In genomic region chr15:89406218-89406716, GRCh38 we compare ENCODE assay signal across 14 cellular contexts.
DNase-seq lines count a peak whose midpoint lies in the region; ATAC-seq and TF ChIP-seq lines count a peak whose summit lies in the region.
"Had no signal": no experiment of that assay in that cellular context is flagged by ENCODE, and none has a peak within 500 bp of the region (broad histone marks: within the 10 kb centered on the region; RNA-seq: fewer than 3 reads in every experiment).

No MANE protein-coding gene starts in this region.

- TF ChIP-seq POLR2A in body of pancreas (IDR thresholded peaks at IDR 0.05) = no peak

- intact Hi-C loops in activated CD8-positive, alpha-beta T cell treated with anti-CD3 and anti-CD28 coated beads for 36 hours (cut with micrococcal nuclease) = no loop called here
- intact Hi-C loops in activated T-helper 1 cell treated with anti-CD3 and anti-CD28 coated beads, Interleukin-12 subunit alpha, Interleukin-12 subunit beta, Interleukin-2, Interleukin-4 antibody, amounts not matched to agents 30 ng/mL and 10 ng/mL and 1 ng/mL, durations not matched to agents 14 hours and 24 hours and 36 hours (cut with micrococcal nuclease) = loop anchor here (10.0 kb wide), 1 partner anchor 801 kb away; no protein-coding TSS in a partner anchor
- intact Hi-C loops in body of pancreas (cut with DNase I) = no loop called here

- H3K4me1 Mint-ChIP-seq in activated CD8-positive, alpha-beta T cell treated with anti-CD3 and anti-CD28 coated beads, Interleukin-2, amount 10 ng/mL, durations not matched to agents 7 days and 5 days (ENCODE audit: low read depth) = peaks cover 52% of the 10 kb centered on the region
- H3K4me1 Mint-ChIP-seq in activated CD8-positive, alpha-beta T cell treated with anti-CD3 and anti-CD28 coated beads for 36 hours (ENCODE audit: low read depth) = peaks cover 36% of the 10 kb centered on the region
- H3K4me1 Mint-ChIP-seq in activated T-helper 1 cell treated with anti-CD3 and anti-CD28 coated beads, Interleukin-12 subunit alpha, Interleukin-12 subunit beta, Interleukin-2, Interleukin-4 antibody, amounts not matched to agents 30 ng/mL and 10 ng/mL and 1 ng/mL, durations not matched to agents 14 hours and 24 hours and 36 hours (ENCODE audit: low read depth) = peaks cover 47% of the 10 kb centered on the region

- no peaks in the 10 kb centered on the region for H3K9me3 Mint-ChIP-seq in activated CD8-positive, alpha-beta T cell treated with anti-CD3 and anti-CD28 coated beads, Interleukin-2, amount 10 ng/mL, durations not matched to agents 7 days and 5 days (ENCODE audit: insufficient read depth)
- H3K9me3 Mint-ChIP-seq in activated CD8-positive, alpha-beta T cell treated with anti-CD3 and anti-CD28 coated beads for 36 hours = no peaks in the 10 kb centered on the region
- H3K9me3 Mint-ChIP-seq in activated T-helper 1 cell treated with anti-CD3 and anti-CD28 coated beads, Interleukin-12 subunit alpha, Interleukin-12 subunit beta, Interleukin-2, Interleukin-4 antibody, amounts not matched to agents 30 ng/mL and 10 ng/mL and 1 ng/mL, durations not matched to agents 14 hours and 24 hours and 36 hours = no peaks in the 10 kb centered on the region

- TF ChIP-seq CTCF in activated CD8-positive, alpha-beta T cell treated with anti-CD3 and anti-CD28 coated beads for 36 hours (IDR thresholded peaks at IDR 0.05) = no peak
- TF ChIP-seq CTCF in fibroblast of villous mesenchyme (IDR thresholded peaks at IDR 0.05; ENCODE audit: insufficient read depth, low read depth, low read length) (no peak), smooth muscle cell (IDR thresholded peaks at IDR 0.05; ENCODE audit: borderline replicate concordance, insufficient read depth, poor library complexity, severe bottlenecking) (no peak), body of pancreas (IDR thresholded peaks at IDR 0.05) (no peak)

- DNase-seq in activated CD8-positive, alpha-beta T cell treated with anti-CD3 and anti-CD28 coated beads, Interleukin-2, amount 10 ng/mL, durations not matched to agents 7 days and 5 days = no peak
- DNase-seq in activated CD8-positive, alpha-beta T cell treated with anti-CD3 and anti-CD28 coated beads for 36 hours = no peak
- no peak for DNase-seq in activated T-helper 1 cell treated with anti-CD3 and anti-CD28 coated beads, Interleukin-12 subunit alpha, Interleukin-12 subunit beta, Interleukin-2, Interleukin-4 antibody, amounts not matched to agents 30 ng/mL and 10 ng/mL and 1 ng/mL, durations not matched to agents 14 hours and 24 hours and 36 hours (ENCODE audit: low spot score)
- DNase-seq in fibroblast of villous mesenchyme (ENCODE audit: low read depth) (no peak), smooth muscle cell (lab: John Stamatoyannopoulos, UW; ENCODE audit: unreplicated experiment) (no peak), NCI-H2196 (lab: John Stamatoyannopoulos, UW; ENCODE audit: unreplicated experiment) (no peak), body of pancreas (no peak)
- DNase-seq in effector CD8-positive, alpha-beta T cell (lab: John Stamatoyannopoulos, UW) = no peak
- DNase-seq: DND-41; NCI-H1048; NCI-H510A treated with DMSO at 0.1 percent for 48 hours; stimulated activated CD4-positive, alpha-beta T cell treated with anti-CD3 and anti-CD28 coated beads, Interleukin-15, amount 100 ng/mL, for 24 hours had no signal

- 12% methylated on average over 39 of the region's 39 CpGs for WGBS in smooth muscle cell (ENCODE audit: low lambda C conversion rate)
- 3 to 8% methylated on average over 38 to 39 of the region's 39 CpGs for WGBS in body of pancreas, 2 donors

- H3K79me2 ChIP-seq in smooth muscle cell (ENCODE audit: low read depth) = no peaks in the 10 kb centered on the region

- H3K27me3 ChIP-seq in smooth muscle cell (ENCODE audit: low read depth) = peaks cover 100% of the 10 kb centered on the region
- H3K27me3 ChIP-seq in body of pancreas = peaks cover 0 to 66% of the 10 kb centered on the region in 2 donors

- peaks cover 14% of the 10 kb centered on the region for H3K4me1 ChIP-seq in smooth muscle cell (ENCODE audit: low read depth)
- H3K4me1 ChIP-seq in body of pancreas = peaks cover 40% of the 10 kb centered on the region

- no peaks in the 10 kb centered on the region for H3K36me3 Mint-ChIP-seq in activated CD8-positive, alpha-beta T cell treated with anti-CD3 and anti-CD28 coated beads, Interleukin-2, amount 10 ng/mL, durations not matched to agents 7 days and 5 days (ENCODE audit: low read depth)
- no peaks in the 10 kb centered on the region for H3K36me3 Mint-ChIP-seq in activated CD8-positive, alpha-beta T cell treated with anti-CD3 and anti-CD28 coated beads for 36 hours (ENCODE audit: low read depth)
- peaks cover 2% of the 10 kb centered on the region for H3K36me3 Mint-ChIP-seq in activated T-helper 1 cell treated with anti-CD3 and anti-CD28 coated beads, Interleukin-12 subunit alpha, Interleukin-12 subunit beta, Interleukin-2, Interleukin-4 antibody, amounts not matched to agents 30 ng/mL and 10 ng/mL and 1 ng/mL, durations not matched to agents 14 hours and 24 hours and 36 hours (ENCODE audit: low read depth)

- peak overlapping the region; percentile 9 for H3K27ac Mint-ChIP-seq in activated CD8-positive, alpha-beta T cell treated with anti-CD3 and anti-CD28 coated beads, Interleukin-2, amount 10 ng/mL, durations not matched to agents 7 days and 5 days
- no peak overlapping the region for H3K27ac Mint-ChIP-seq in activated CD8-positive, alpha-beta T cell treated with anti-CD3 and anti-CD28 coated beads for 36 hours
- H3K27ac Mint-ChIP-seq in activated T-helper 1 cell treated with anti-CD3 and anti-CD28 coated beads, Interleukin-12 subunit alpha, Interleukin-12 subunit beta, Interleukin-2, Interleukin-4 antibody, amounts not matched to agents 30 ng/mL and 10 ng/mL and 1 ng/mL, durations not matched to agents 14 hours and 24 hours and 36 hours = peak overlapping the region; percentile 29

- peak overlapping the region; percentile 59 for H3K4me2 ChIP-seq in smooth muscle cell

- H3K9me3 ChIP-seq in smooth muscle cell (replicated peaks; ENCODE audit: low read depth) (no peaks in the 10 kb centered on the region), body of pancreas (no peaks in the 10 kb centered on the region)
- H3K9me3 ChIP-seq: vagina had no signal

- POLR2A ChIA-PET in activated CD8-positive, alpha-beta T cell treated with anti-CD3 and anti-CD28 coated beads, Interleukin-2, amount 10 ng/mL, durations not matched to agents 7 days and 5 days (lab: Charles Lee) = no interaction called here
- POLR2A ChIA-PET in activated CD8-positive, alpha-beta T cell treated with anti-CD3 and anti-CD28 coated beads for 36 hours (lab: Charles Lee) = no interaction called here

- H3K27ac ChIP-seq in smooth muscle cell (ENCODE audit: low read depth) = no peak overlapping the region
- no peak overlapping the region for H3K27ac ChIP-seq in body of pancreas
- H3K27ac ChIP-seq: vagina had no signal

- H2AFZ ChIP-seq in smooth muscle cell (ENCODE audit: low read depth) = no peak overlapping the region

- no peak overlapping the region for H3K9ac ChIP-seq in smooth muscle cell (ENCODE audit: low read depth)

- H3K36me3 ChIP-seq in smooth muscle cell (ENCODE audit: low read depth) = no peaks in the 10 kb centered on the region
- no peaks in the 10 kb centered on the region for H3K36me3 ChIP-seq in body of pancreas (replicated peaks in 1 of 2; ENCODE audit: insufficient read depth in 1 of 2, low read depth in 2 of 2)
- H3K36me3 ChIP-seq: vagina had no signal

- no peak for ATAC-seq in activated CD8-positive, alpha-beta T cell treated with anti-CD3 and anti-CD28 coated beads, Interleukin-2, amount 10 ng/mL, durations not matched to agents 7 days and 5 days
- no peak for ATAC-seq in activated CD8-positive, alpha-beta T cell treated with anti-CD3 and anti-CD28 coated beads for 36 hours
- no peak for ATAC-seq in body of pancreas
- ATAC-seq: HepG2 had no signal

- no peaks in the 10 kb centered on the region for H4K20me1 ChIP-seq in smooth muscle cell (ENCODE audit: low read depth)

- peak overlapping the region; percentile 54 for H3K4me3 Mint-ChIP-seq in activated CD8-positive, alpha-beta T cell treated with anti-CD3 and anti-CD28 coated beads, Interleukin-2, amount 10 ng/mL, durations not matched to agents 7 days and 5 days
- no peak overlapping the region for H3K4me3 Mint-ChIP-seq in activated CD8-positive, alpha-beta T cell treated with anti-CD3 and anti-CD28 coated beads for 36 hours
- H3K4me3 Mint-ChIP-seq in activated T-helper 1 cell treated with anti-CD3 and anti-CD28 coated beads, Interleukin-12 subunit alpha, Interleukin-12 subunit beta, Interleukin-2, Interleukin-4 antibody, amounts not matched to agents 30 ng/mL and 10 ng/mL and 1 ng/mL, durations not matched to agents 14 hours and 24 hours and 36 hours = no peak overlapping the region

- H3K27me3 Mint-ChIP-seq in activated CD8-positive, alpha-beta T cell treated with anti-CD3 and anti-CD28 coated beads, Interleukin-2, amount 10 ng/mL, durations not matched to agents 7 days and 5 days (ENCODE audit: low read depth) = peaks cover 90% of the 10 kb centered on the region
- peaks cover 89% of the 10 kb centered on the region for H3K27me3 Mint-ChIP-seq in activated CD8-positive, alpha-beta T cell treated with anti-CD3 and anti-CD28 coated beads for 36 hours
- peaks cover 85% of the 10 kb centered on the region for H3K27me3 Mint-ChIP-seq in activated T-helper 1 cell treated with anti-CD3 and anti-CD28 coated beads, Interleukin-12 subunit alpha, Interleukin-12 subunit beta, Interleukin-2, Interleukin-4 antibody, amounts not matched to agents 30 ng/mL and 10 ng/mL and 1 ng/mL, durations not matched to agents 14 hours and 24 hours and 36 hours (ENCODE audit: insufficient read depth)

- H3K4me3 ChIP-seq in fibroblast of villous mesenchyme (ENCODE audit: low read depth, low read length) = peak overlapping the region; percentile 23
- H3K4me3 ChIP-seq in smooth muscle cell = no peak overlapping the region
- H3K4me3 ChIP-seq in body of pancreas = no peak overlapping the region
- H3K4me3 ChIP-seq: vagina had no signal

- CTCF ChIA-PET in activated CD8-positive, alpha-beta T cell treated with anti-CD3 and anti-CD28 coated beads, Interleukin-2, amount 10 ng/mL, durations not matched to agents 7 days and 5 days (lab: Charles Lee) = interaction anchor here (0.9 to 1.1 kb wide), 2 partner anchors 34 to 200 kb away, joined by 3 to 4 read pairs; no protein-coding TSS in a partner anchor
- CTCF ChIA-PET in activated CD8-positive, alpha-beta T cell treated with anti-CD3 and anti-CD28 coated beads for 36 hours (lab: Charles Lee) = interaction anchor here (1.1 kb wide), 1 partner anchor 8 kb away, joined by 3 read pairs; no protein-coding TSS in a partner anchor

- H3F3A ChIP-seq in smooth muscle cell (ENCODE audit: low read depth) = no peaks in the 10 kb centered on the region
